Comparison of ENCODE assay signal across 19 cellular contexts in genomic region chr2:181948227-181948626, GRCh38. TPM values are rescaled to one million over a fixed set of nuclear protein-coding genes. Genes with fewer than 3 reads are reported as not detected.
A peak's percentile ranks its signal among the peaks of the same experiment; 100 is the strongest.
DNase-seq lines count a peak whose midpoint lies in the region; ATAC-seq, FAIRE-seq and TF ChIP-seq lines count a peak whose summit lies in the region.
"Had no signal": no experiment of that assay in that cellular context is flagged by ENCODE, and none has a peak within 500 bp of the region (broad histone marks: within the 10 kb centered on the region; RNA-seq: fewer than 3 reads in every experiment).

No MANE protein-coding gene starts in this region.

- H3K4me3 ChIP-seq in Caco-2 (ENCODE audit: low read depth, low read length) (no peak overlapping the region), epithelial cell of esophagus (ENCODE audit: low read length) (no peak overlapping the region), osteoblast (ENCODE audit: insufficient read depth, low read length) (no peak overlapping the region), kidney (ENCODE audit: low read length in 2 of 2) (no peak overlapping the region)
- H3K4me3 ChIP-seq: A549, SK-N-MC had no signal

- H3K9me3 ChIP-seq in Caco-2 (no peaks in the 10 kb centered on the region), osteoblast (ENCODE audit: low read depth, low read length) (no peaks in the 10 kb centered on the region), kidney (ENCODE audit: control insufficient read depth in 1 of 2, low read length in 2 of 2) (no peaks in the 10 kb centered on the region)
- H3K9me3 ChIP-seq: A549 had no signal

- H3K4me1 ChIP-seq in Caco-2: peaks cover 65% of the 10 kb centered on the region
- H3K4me1 ChIP-seq in osteoblast (ENCODE audit: insufficient read depth, low read length): peaks cover 20% of the 10 kb centered on the region
- H3K4me1 ChIP-seq in kidney (ENCODE audit: control insufficient read depth in 1 of 2, insufficient read depth in 1 of 2, low read depth in 1 of 2, low read length in 2 of 2): no peaks in the 10 kb centered on the region
- H3K4me1 ChIP-seq: A549 had no signal

- CTCF ChIA-PET in Caco-2 (lab: Charles Lee): no interaction called here

- FAIRE-seq in kidney (lab: Jason Lieb, UNC): no peak
- FAIRE-seq: A549 had no signal

- H3K27me3 ChIP-seq in Caco-2 (replicated peaks; ENCODE audit: control insufficient read depth, insufficient read depth, low read length) (no peaks in the 10 kb centered on the region), osteoblast (ENCODE audit: insufficient read depth, low read length) (no peaks in the 10 kb centered on the region)

- H3K36me3 ChIP-seq in Caco-2 (ENCODE audit: control insufficient read depth, insufficient read depth, low read length) (no peaks in the 10 kb centered on the region), osteoblast (ENCODE audit: insufficient read depth, low read length) (no peaks in the 10 kb centered on the region), kidney (ENCODE audit: control insufficient read depth in 1 of 2, insufficient read depth in 2 of 2, low read length in 2 of 2) (no peaks in the 10 kb centered on the region)

- no peak overlapping the region for H3K4me3 Mint-ChIP-seq in Caco-2 (ENCODE audit: unreplicated experiment)
- H3K4me3 Mint-ChIP-seq: CD4-positive, CD25-positive, alpha-beta regulatory T cell; IgD-negative memory B cell had no signal

- POLR2A ChIA-PET in Caco-2 (lab: Charles Lee): no interaction called here

- H3K4me2 ChIP-seq in osteoblast (ENCODE audit: insufficient read depth, low read length): peak overlapping the region; percentile 7
- H3K4me2 ChIP-seq: A549 had no signal

- H3K27me3 Mint-ChIP-seq in Caco-2 (ENCODE audit: insufficient read depth, unreplicated experiment): no peaks in the 10 kb centered on the region

- H3K27ac ChIP-seq in osteoblast (ENCODE audit: low read depth, low read length) (peak overlapping the region; percentile 7), kidney (ENCODE audit: low read depth in 2 of 2, low read length in 2 of 2) (no peak overlapping the region)
- H3K27ac ChIP-seq: A549, SK-N-MC had no signal

- H3K79me2 ChIP-seq in osteoblast (ENCODE audit: insufficient read depth, low read length): no peaks in the 10 kb centered on the region

- ATAC-seq in HG03045 (IDR thresholded peaks at IDR 0.05; ENCODE audit: unreplicated experiment) (no peak), HG02885 (IDR thresholded peaks at IDR 0.05; ENCODE audit: poor library complexity, unreplicated experiment) (no peak)
- ATAC-seq: A549 had no signal

- no TSS peak for BruUV-seq in Caco-2 (replicated peaks; lab: Mats Ljungman, UMichigan)

- TF ChIP-seq CTCF in Caco-2 (IDR thresholded peaks at IDR 0.05; ENCODE audit: insufficient read depth in 1 of 2, low read depth in 1 of 2, low read length in 1 of 2, severe bottlenecking in 1 of 2, unreplicated experiment in 1 of 2) (no peak), epithelial cell of esophagus (IDR thresholded peaks at IDR 0.05; ENCODE audit: insufficient read depth, low read depth, low read length, missing control alignments) (no peak), osteoblast (IDR thresholded peaks at IDR 0.05; ENCODE audit: extremely low read depth, low read depth, low read length) (no peak), kidney (IDR thresholded peaks at IDR 0.05; ENCODE audit: borderline replicate concordance, extremely low read depth, insufficient read depth) (no peak)

- H3K36me3 Mint-ChIP-seq in Caco-2 (ENCODE audit: insufficient read depth, unreplicated experiment): no peaks in the 10 kb centered on the region
- H3K36me3 Mint-ChIP-seq: CD4-positive, CD25-positive, alpha-beta regulatory T cell had no signal

- no peaks in the 10 kb centered on the region for H4K20me1 ChIP-seq in osteoblast (ENCODE audit: insufficient read depth, low read length)

- intact Hi-C loops in Caco-2 (cut with micrococcal nuclease; ENCODE audit: unreplicated experiment): no loop called here
- intact Hi-C loops in kidney (cut with DNase I): no loop called here

- peak overlapping the region; percentile 85 for H3K27ac Mint-ChIP-seq in Caco-2 (ENCODE audit: unreplicated experiment)
- H3K27ac Mint-ChIP-seq: IgD-negative memory B cell had no signal

- H3K9ac ChIP-seq in kidney (ENCODE audit: low read length in 2 of 2): no peak overlapping the region

- DNase-seq in Caco-2 (no peak), LHCN-M2 (ENCODE audit: low read depth) (peak; percentile 36), epithelial cell of esophagus (ENCODE audit: low read depth) (peak; percentile 42), osteoblast (ENCODE audit: insufficient read length, low spot score, missing footprints) (no peak), kidney (no peak), NCI-H2029 (lab: John Stamatoyannopoulos, UW) (no peak)
- DNase-seq: AML-193; CD4-positive, CD25-positive, alpha-beta regulatory T cell; MV-4-11; NCI-H1436; NCI-H345; NCI-H526 treated with DMSO at 0.1 percent for 48 hours; OCI-M1 had no signal

- H3K9me3 Mint-ChIP-seq in Caco-2 (ENCODE audit: unreplicated experiment): peaks cover 31% of the 10 kb centered on the region
- H3K9me3 Mint-ChIP-seq: IgD-negative memory B cell had no signal

- peaks cover 37% of the 10 kb centered on the region for H3K4me1 Mint-ChIP-seq in Caco-2 (ENCODE audit: low read depth, unreplicated experiment)
- H3K4me1 Mint-ChIP-seq: IgD-negative memory B cell had no signal

- peak overlapping the region; percentile 56 for H2AFZ ChIP-seq in osteoblast (ENCODE audit: low read length)

RNA-seq across cellular contexts. Expression of gene PPP1R1C, which starts 37.4 kb away (rescaled TPM):
- total RNA-seq in Caco-2 (2022): 2.8 and 3.9 TPM in 2 replicates
- 1.5 and 2.0 TPM in 2 replicates for total RNA-seq in LHCN-M2 (2014; rRNA removed)
- polyA plus RNA-seq in LHCN-M2 (2012): 0.86 TPM
- total RNA-seq in osteoblast: 0.29 and 0.36 TPM in 2 replicates
- 2.5 TPM for total RNA-seq in kidney
- 2.5 TPM for polyA plus RNA-seq in kidney (ENCODE audit: insufficient read depth, low read depth, low replicate concordance)
- total RNA-seq: CD4-positive, CD25-positive, alpha-beta regulatory T cell; HT-29 had no signal
- polyA plus RNA-seq: CD4-positive, CD25-positive, alpha-beta regulatory T cell; IgD-negative memory B cell had no signal

RNA-seq across cellular contexts. Expression of gene ITPRID2, which starts 56.7 kb away (rescaled TPM):
- total RNA-seq in Caco-2 (2022) (54.8 and 62.0 TPM in 2 replicates), LHCN-M2 (2014; rRNA removed) (83.0 and 99.6 TPM in 2 replicates), osteoblast (99.6 and 108 TPM in 2 replicates), kidney (191 TPM)
- 36.2 TPM for polyA plus RNA-seq in LHCN-M2 (2012)
- 29.9 TPM for polyA plus RNA-seq in kidney (ENCODE audit: insufficient read depth, low read depth, low replicate concordance)

Comparison
In these comparisons a context has a peak if more than half of its experiments do, and no peak if none do; other contexts are left out.
1. DNase-seq: peak in LHCN-M2 (single experiment) and epithelial cell of esophagus (single experiment); none in Caco-2 (0 of 2), osteoblast (single experiment), kidney (single experiment) and NCI-H2029 (single experiment).